In the genomic region with DNA sequence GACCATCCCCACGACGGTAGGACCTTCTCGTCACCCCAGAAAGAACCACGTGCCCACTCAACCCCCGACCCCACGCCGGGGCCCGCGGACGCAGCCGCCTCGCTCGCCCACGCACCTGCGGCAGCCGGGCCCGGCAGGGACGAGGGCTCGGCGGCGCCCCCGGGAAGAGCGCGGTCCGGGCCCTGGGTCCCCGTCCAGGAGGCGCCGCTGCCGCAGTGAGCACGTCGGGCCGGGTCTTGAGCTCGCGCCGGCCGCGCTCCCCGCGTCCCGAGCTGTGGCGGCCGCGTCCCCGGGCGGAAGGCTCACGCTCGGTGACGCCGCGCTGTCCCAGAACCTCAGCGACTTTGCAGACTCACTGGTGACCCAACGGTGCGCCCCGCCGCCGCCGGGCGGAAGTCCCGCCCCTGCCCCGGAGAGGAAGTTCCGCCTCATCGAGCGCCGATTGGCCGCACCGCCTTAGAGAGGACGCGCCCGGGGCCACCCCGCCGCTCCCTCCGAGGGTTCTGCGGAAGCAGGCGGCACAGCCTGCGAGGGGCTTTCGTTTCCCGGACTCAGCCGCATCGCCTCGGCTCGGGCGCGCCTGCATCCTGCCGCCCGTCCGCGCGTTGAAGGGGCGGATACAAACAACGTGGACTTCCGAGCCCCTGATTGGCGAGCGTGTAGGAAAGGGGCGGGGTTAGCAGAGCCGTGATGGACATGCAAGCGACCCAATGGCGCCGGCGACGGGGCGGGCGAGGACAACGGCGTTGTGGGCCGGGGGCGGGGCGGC, we compare ENCODE assay signal across 8 cellular contexts. TPM values are rescaled to one million over a fixed set of nuclear protein-coding genes. Genes with fewer than 3 reads are reported as not detected.
DNase-seq lines count a peak whose midpoint lies in the region; ATAC-seq and TF ChIP-seq lines count a peak whose summit lies in the region.

No MANE protein-coding gene starts in this region.

- in situ Hi-C loops in astrocyte of the cerebellum (cut with HindIII; ENCODE audit: low sequenced_read_pairs) = no loop called here

- no peaks in the 10 kb centered on the region for H3K27me3 ChIP-seq in hepatocyte

- no peak for TF ChIP-seq CTCF in astrocyte of the cerebellum (IDR thresholded peaks at IDR 0.05; ENCODE audit: low read depth, low read length, missing control alignments)
- TF ChIP-seq CTCF in hepatocyte (IDR thresholded peaks at IDR 0.05; ENCODE audit: poor library complexity) = no peak

- WGBS in hepatocyte (ENCODE audit: low lambda C conversion rate, missing lambda C conversion rate) = 0% methylated on average over 43 of the region's 107 CpGs

- peaks cover 37% of the 10 kb centered on the region for H3K4me1 ChIP-seq in hepatocyte (ENCODE audit: insufficient read depth)

- peak overlapping the region; percentile 98 for H3K4me2 ChIP-seq in hepatocyte

- no peaks in the 10 kb centered on the region for H3K36me3 ChIP-seq in hepatocyte (replicated peaks; ENCODE audit: insufficient read depth, low read depth)

- no peaks in the 10 kb centered on the region for H3K9me3 ChIP-seq in hepatocyte (ENCODE audit: low read depth)

- no peaks in the 10 kb centered on the region for H3K9me2 ChIP-seq in hepatocyte (replicated peaks; ENCODE audit: insufficient read depth)

- H2AFZ ChIP-seq in hepatocyte = peak overlapping the region; percentile 76

- DNase-seq in NCI-H2029 (lab: John Stamatoyannopoulos, UW) (peak; percentile 89), T-helper 9 cell (peak; percentile 99), astrocyte of the cerebellum (ENCODE audit: low read depth) (peak; percentile 89), hepatocyte (ENCODE audit: low spot score) (peak; percentile 97), retina (peak; percentile 100), OCI-M2 (lab: John Stamatoyannopoulos, UW; ENCODE audit: unreplicated experiment) (no peak)

- peak overlapping the region; percentile 98 for H3K27ac ChIP-seq in hepatocyte

- ATAC-seq in GM18508 (IDR thresholded peaks at IDR 0.05; ENCODE audit: insufficient read depth, unreplicated experiment) (peak; percentile 54), HG02973 (IDR thresholded peaks at IDR 0.05; ENCODE audit: unreplicated experiment) (peak; percentile 60)

- H4K20me1 ChIP-seq in hepatocyte (ENCODE audit: insufficient read depth, poor library complexity, severe bottlenecking) = peaks cover 8% of the 10 kb centered on the region

- H3K4me3 ChIP-seq in astrocyte of the cerebellum (ENCODE audit: low read depth, low read length) (peak overlapping the region; percentile 80), hepatocyte (peak overlapping the region; percentile 96)

- peaks cover 50% of the 10 kb centered on the region for H3K79me2 ChIP-seq in hepatocyte

RNA-seq across cellular contexts. Expression of a gene that starts 0.8 kb away (rescaled TPM):
- 28.4 and 30.2 TPM in 2 replicates for total RNA-seq in hepatocyte
- 30.8 and 32.7 TPM in 2 replicates for polyA plus RNA-seq in hepatocyte

RNA-seq across cellular contexts. Expression of a gene that starts 19.3 kb away (rescaled TPM):
- total RNA-seq in hepatocyte = 26.7 and 30.0 TPM in 2 replicates
- polyA plus RNA-seq in hepatocyte = 58.6 and 64.6 TPM in 2 replicates

RNA-seq across cellular contexts. Expression of a gene that starts 22.3 kb away (rescaled TPM):
- 1.0 and 1.2 TPM in 2 replicates for total RNA-seq in hepatocyte
- polyA plus RNA-seq in hepatocyte = 0.25 and 1.7 TPM in 2 replicates

RNA-seq across cellular contexts. Expression of a gene that starts 28.9 kb away (rescaled TPM):
- not detected in 2 replicates for total RNA-seq in hepatocyte
- polyA plus RNA-seq in hepatocyte = not detected in 2 replicates

RNA-seq across cellular contexts. Expression of a gene that starts 41.7 kb away (rescaled TPM):
- total RNA-seq in hepatocyte = 0.24 and 0.43 TPM in 2 replicates
- polyA plus RNA-seq in hepatocyte = 0.88 and 2.1 TPM in 2 replicates
